Comparison of ENCODE assay signal across 8 cellular contexts in genomic region chr2:28583899-28584553, GRCh38.
DNase-seq lines count a peak whose midpoint lies in the region; ATAC-seq, FAIRE-seq and TF ChIP-seq lines count a peak whose summit lies in the region.

No MANE protein-coding gene starts in this region.

- TF ChIP-seq POLR2A in A549 (IDR thresholded peaks at IDR 0.05; ENCODE audit: low read length) (no peak), H54 (IDR thresholded peaks at IDR 0.05; ENCODE audit: low read depth, low read length) (no peak)

- TF ChIP-seq CTCF in A549 (IDR thresholded peaks at IDR 0.05), result no peak

- ATAC-seq in A549, result peak; percentile 94
- peak; percentile 94 for ATAC-seq in left ventricle myocardium superior
- no peak for ATAC-seq in HG02840 (IDR thresholded peaks at IDR 0.05; ENCODE audit: low FRiP score, unreplicated experiment)

- TF ChIP-seq RAD21 in A549 (conservative IDR thresholded peaks at IDR 0.05 in 1 of 2, IDR thresholded peaks at IDR 0.05 in 1 of 2), result peak in 1 of 2 experiments; percentile 41; a peak in 3 of 5 replicates

- peak; percentile 94 to 99 for DNase-seq in A549 (ENCODE audit: low read depth in 1 of 2, low spot score in 1 of 2)
- DNase-seq in H54 (ENCODE audit: insufficient read length, low spot score), result peak; percentile 87
- peak; percentile 97 to 98 for DNase-seq in SJSA1 (ENCODE audit: low read depth in 1 of 2, low spot score in 2 of 2)
- peak; percentile 87 for DNase-seq in adipocyte (ENCODE audit: low read depth)
- DNase-seq in left ventricle myocardium superior, result peak; percentile 73
- DNase-seq in small intestine, result peak; percentile 12
- no peak for DNase-seq in DMS79 treated with DMSO at 0.1 percent for 48 hours (lab: John Stamatoyannopoulos, UW)

- intact Hi-C loops in left ventricle myocardium superior (cut with micrococcal nuclease), result no loop called here

- H3K4me1 ChIP-seq in A549 (peaks cover 41% of the 10 kb centered on the region), SJSA1 (replicated peaks) (peaks cover 38% of the 10 kb centered on the region), adipocyte (ENCODE audit: control insufficient read depth, insufficient read depth, low read length) (peaks cover 26% of the 10 kb centered on the region), small intestine (ENCODE audit: control insufficient read depth in 2 of 2, insufficient read depth in 1 of 2, low read depth in 1 of 2, low read length in 1 of 2) (no peaks in the 10 kb centered on the region)

- H3K27ac ChIP-seq in A549 (peak overlapping the region; percentile 94 to 97), SJSA1 (peak overlapping the region; percentile 97), small intestine (ENCODE audit: low read depth in 1 of 2, low read length in 1 of 2) (peak overlapping the region in 1 of 2 donors; percentile 49)

- peak; percentile 85 to 87; a peak in 3 of 5 replicates for TF ChIP-seq EP300 in A549 (IDR thresholded peaks at IDR 0.05)

- CTCF ChIA-PET in A549 (lab: Yijun Ruan, JAX), result interaction anchor here (1.0 to 11.9 kb wide), 10 partner anchors 9 to 192 kb away, joined by 3 to 155 read pairs (median 4); no protein-coding TSS in a partner anchor

- H3K36me3 ChIP-seq in SJSA1, result no peaks in the 10 kb centered on the region
- H3K36me3 ChIP-seq in adipocyte (ENCODE audit: control insufficient read depth, insufficient read depth, low read length, severe bottlenecking), result no peaks in the 10 kb centered on the region
- no peaks in the 10 kb centered on the region for H3K36me3 ChIP-seq in small intestine (ENCODE audit: control insufficient read depth in 2 of 2, insufficient read depth in 2 of 2, low read length in 2 of 2)

- peak overlapping the region; percentile 7; the same call in 1 of the 3 replicates for H3K4me3 ChIP-seq in A549
- peak overlapping the region; percentile 13 for H3K4me3 ChIP-seq in SJSA1
- H3K4me3 ChIP-seq in adipocyte (ENCODE audit: low read length), result peak overlapping the region; percentile 63
- no peak overlapping the region for H3K4me3 ChIP-seq in small intestine (ENCODE audit: low read depth in 1 of 2, low read length in 2 of 2)

- peak overlapping the region; percentile 69 for H3K9ac ChIP-seq in adipocyte (ENCODE audit: low read length)

- H3K9me3 ChIP-seq in A549 (no peaks in the 10 kb centered on the region), SJSA1 (replicated peaks) (no peaks in the 10 kb centered on the region), adipocyte (ENCODE audit: control insufficient read depth, low read length) (no peaks in the 10 kb centered on the region), small intestine (ENCODE audit: control insufficient read depth, low read depth) (no peaks in the 10 kb centered on the region)

- FAIRE-seq in A549 (lab: Jason Lieb, UNC), result peak; percentile 92
- peak; percentile 83 for FAIRE-seq in H54 (lab: Jason Lieb, UNC)
- FAIRE-seq in small intestine (lab: Jason Lieb, UNC), result no peak

- 1% methylated on average over 10 of the region's 10 CpGs for WGBS in A549 (ENCODE audit: missing lambda C conversion rate)
- 59 to 64% (median 59%) methylated on average over 10 of the region's 10 CpGs for WGBS in small intestine, 3 donors

- H3K27me3 ChIP-seq in SJSA1 (replicated peaks) (no peaks in the 10 kb centered on the region), adipocyte (replicated peaks; ENCODE audit: control insufficient read depth, insufficient read depth, low read length) (no peaks in the 10 kb centered on the region), small intestine (ENCODE audit: control insufficient read depth in 2 of 2, insufficient read depth in 2 of 2, low read length in 2 of 2) (no peaks in the 10 kb centered on the region)

- POLR2A ChIA-PET in A549 (lab: Yijun Ruan, JAX), result interaction anchor here (0.9 to 3.4 kb wide), 7 partner anchors 10 to 286 kb away, joined by 3 to 31 read pairs (median 7); partner anchors contain the start of genes PPP1CB and TRMT61B

- peak overlapping the region; percentile 85 for H3K4me2 ChIP-seq in A549

TF ChIP-seq in A549, 52 proteins besides CTCF, POLR2A, EP300 and RAD21 (continues in another document):
- TF ChIP-seq ESRRA (IDR thresholded peaks at IDR 0.05; ENCODE audit: borderline replicate concordance, low read length), result peak; percentile 71; the same call in 1 of the 2 replicates
- peak; percentile 99 for TF ChIP-seq JUNB (IDR thresholded peaks at IDR 0.05)
- peak; percentile 37; the same call in 1 of the 2 replicates for TF ChIP-seq NFE2L2 (conservative IDR thresholded peaks at IDR 0.05; ENCODE audit: low read length)
- TF ChIP-seq HEYL (CRISPR knock-in tag; IDR thresholded peaks at IDR 0.05), result no peak
- TF ChIP-seq TFCP2L1 (CRISPR knock-in tag; IDR thresholded peaks at IDR 0.05), result no peak
- TF ChIP-seq GATA3 (IDR thresholded peaks at IDR 0.05; ENCODE audit: borderline replicate concordance), result peak; percentile 87
- peak; percentile 97 for TF ChIP-seq MAX (IDR thresholded peaks at IDR 0.05)
- peak; percentile 67 for TF ChIP-seq USF2 (IDR thresholded peaks at IDR 0.05)
- TF ChIP-seq NPAS2 (CRISPR knock-in tag; IDR thresholded peaks at IDR 0.05; ENCODE audit: borderline replicate concordance), result 0 out of 2 replicates have a peak, but pooled peaks have one; percentile 35
- peak; percentile 94 for TF ChIP-seq MAFK (IDR thresholded peaks at IDR 0.05; ENCODE audit: partially characterized antibody)
- peak; percentile 59; the same call in 1 of the 2 replicates for TF ChIP-seq BHLHE40 (IDR thresholded peaks at IDR 0.05; ENCODE audit: low read depth, low read length)
- no peak for TF ChIP-seq TP53 (CRISPR knock-in tag; IDR thresholded peaks at IDR 0.05)
- peak; percentile 3; the same call in 1 of the 2 replicates for TF ChIP-seq RARB (CRISPR knock-in tag; IDR thresholded peaks at IDR 0.05)
- TF ChIP-seq FOSL2 (IDR thresholded peaks at IDR 0.05), result peak; percentile 100
- TF ChIP-seq FOSL2 (CRISPR knock-in tag; IDR thresholded peaks at IDR 0.05), result peak; percentile 99
- TF ChIP-seq BCL3 (IDR thresholded peaks at IDR 0.05), result 0 out of 3 replicates have a peak, but pooled peaks have one; percentile 51
- TF ChIP-seq SMC3 (IDR thresholded peaks at IDR 0.05), result peak; percentile 48
- peak in 1 of 2 experiments; percentile 67; a peak in 1 of 4 replicates for TF ChIP-seq CEBPB (IDR thresholded peaks at IDR 0.05)
- peak; percentile 87 for TF ChIP-seq PBX3 (IDR thresholded peaks at IDR 0.05)
- TF ChIP-seq HES2 (IDR thresholded peaks at IDR 0.05), result no peak
- no peak for TF ChIP-seq HOXA7 (CRISPR knock-in tag; IDR thresholded peaks at IDR 0.05)

Comparison
In these comparisons a context has a peak if more than half of its experiments do, and no peak if none do; other contexts are left out.
1. H3K4me3 ChIP-seq: peak in A549 (single experiment), SJSA1 (single experiment) and adipocyte (single experiment); none in small intestine (0 of 2).